Comparison of ENCODE assay signal across 14 cellular contexts in genomic region chr1:119101563-119101962, GRCh38. TPM values are rescaled to one million over a fixed set of nuclear protein-coding genes. Genes with fewer than 3 reads are reported as not detected.
DNase-seq lines count a peak whose midpoint lies in the region; TF ChIP-seq lines count a peak whose summit lies in the region.
"Had no signal": no experiment of that assay in that cellular context is flagged by ENCODE, and none has a peak within 500 bp of the region (broad histone marks: within the 10 kb centered on the region; RNA-seq: fewer than 3 reads in every experiment).

No MANE protein-coding gene starts in this region.

- no peaks in the 10 kb centered on the region for H3K9me3 Mint-ChIP-seq in HFFc6
- H3K9me3 Mint-ChIP-seq in chondrocyte (ENCODE audit: low read depth) = peaks cover 3% of the 10 kb centered on the region
- H3K9me3 Mint-ChIP-seq in activated naive CD4-positive, alpha-beta T cell treated with anti-CD3 and anti-CD28 coated beads for 36 hours = peaks cover 10% of the 10 kb centered on the region
- H3K9me3 Mint-ChIP-seq: activated T-helper 1 cell treated with anti-CD3 and anti-CD28 coated beads, Interleukin-12 subunit alpha, Interleukin-12 subunit beta, Interleukin-2, Interleukin-4 antibody, amounts not matched to agents 30 ng/mL and 10 ng/mL and 1 ng/mL, durations not matched to agents 14 hours and 24 hours and 36 hours; GM23338 had no signal

- H3K9me3 ChIP-seq in thyroid gland = no peaks in the 10 kb centered on the region

- CTCF ChIA-PET in activated naive CD4-positive, alpha-beta T cell treated with anti-CD3 and anti-CD28 coated beads for 36 hours (lab: Charles Lee) = no interaction called here

- no peaks in the 10 kb centered on the region for H3K36me3 ChIP-seq in thyroid gland

- intact Hi-C loops in thyroid gland (cut with DNase I) = no loop called here
- intact Hi-C loops in activated naive CD4-positive, alpha-beta T cell treated with anti-CD3 and anti-CD28 coated beads for 36 hours (cut with micrococcal nuclease) = no loop called here

- TF ChIP-seq CTCF in HFFc6 (IDR thresholded peaks at IDR 0.05) = no peak
- no peak for TF ChIP-seq CTCF in chondrocyte (IDR thresholded peaks at IDR 0.05)
- no peak for TF ChIP-seq CTCF in thyroid gland (IDR thresholded peaks at IDR 0.05)

- H3K4me1 ChIP-seq in thyroid gland = no peaks in the 10 kb centered on the region

- peaks cover 39% of the 10 kb centered on the region for H3K4me1 Mint-ChIP-seq in HFFc6 (ENCODE audit: low read depth)
- peaks cover 49% of the 10 kb centered on the region for H3K4me1 Mint-ChIP-seq in chondrocyte (ENCODE audit: low read depth)
- H3K4me1 Mint-ChIP-seq in activated naive CD4-positive, alpha-beta T cell treated with anti-CD3 and anti-CD28 coated beads for 36 hours (ENCODE audit: low read depth) = no peaks in the 10 kb centered on the region

- no peak overlapping the region for H3K4me3 Mint-ChIP-seq in HFFc6
- H3K4me3 Mint-ChIP-seq in chondrocyte (ENCODE audit: unreplicated experiment) = no peak overlapping the region
- H3K4me3 Mint-ChIP-seq in activated naive CD4-positive, alpha-beta T cell treated with anti-CD3 and anti-CD28 coated beads for 36 hours = no peak overlapping the region
- H3K4me3 Mint-ChIP-seq: activated T-helper 1 cell treated with anti-CD3 and anti-CD28 coated beads, Interleukin-12 subunit alpha, Interleukin-12 subunit beta, Interleukin-2, Interleukin-4 antibody, amounts not matched to agents 30 ng/mL and 10 ng/mL and 1 ng/mL, durations not matched to agents 14 hours and 24 hours and 36 hours; GM23338 had no signal

- no peak overlapping the region for H3K4me3 ChIP-seq in thyroid gland (replicated peaks in 1 of 3)
- H3K4me3 ChIP-seq: GM23338 had no signal

- H3K27me3 Mint-ChIP-seq in HFFc6 (ENCODE audit: insufficient read depth) = no peaks in the 10 kb centered on the region; the same call in 1 of the 2 replicates
- no peaks in the 10 kb centered on the region for H3K27me3 Mint-ChIP-seq in chondrocyte (ENCODE audit: low read depth)
- no peaks in the 10 kb centered on the region for H3K27me3 Mint-ChIP-seq in activated naive CD4-positive, alpha-beta T cell treated with anti-CD3 and anti-CD28 coated beads for 36 hours (ENCODE audit: low read depth)

- H3K36me3 Mint-ChIP-seq in HFFc6 (ENCODE audit: low read depth) (no peaks in the 10 kb centered on the region), chondrocyte (ENCODE audit: low read depth) (no peaks in the 10 kb centered on the region)
- peaks cover 23% of the 10 kb centered on the region for H3K36me3 Mint-ChIP-seq in activated naive CD4-positive, alpha-beta T cell treated with anti-CD3 and anti-CD28 coated beads for 36 hours (ENCODE audit: low read depth)

- H3K27ac Mint-ChIP-seq in HFFc6 = 0 out of 2 replicates have a peak overlapping the region, but pooled peaks have one; percentile 16
- H3K27ac Mint-ChIP-seq in chondrocyte (ENCODE audit: unreplicated experiment) = peak overlapping the region; percentile 93
- H3K27ac Mint-ChIP-seq in activated naive CD4-positive, alpha-beta T cell treated with anti-CD3 and anti-CD28 coated beads for 36 hours = no peak overlapping the region
- H3K27ac Mint-ChIP-seq: activated T-helper 1 cell treated with anti-CD3 and anti-CD28 coated beads, Interleukin-12 subunit alpha, Interleukin-12 subunit beta, Interleukin-2, Interleukin-4 antibody, amounts not matched to agents 30 ng/mL and 10 ng/mL and 1 ng/mL, durations not matched to agents 14 hours and 24 hours and 36 hours; GM23338 had no signal

- no peaks in the 10 kb centered on the region for H3K27me3 ChIP-seq in thyroid gland

- 78 to 79% methylated on average over 1 of the region's 1 CpG for WGBS in thyroid gland, 2 donors

- peak; percentile 37 for DNase-seq in HFFc6
- DNase-seq in chondrocyte (ENCODE audit: low spot score) = no peak
- DNase-seq in iris pigment epithelial cell (ENCODE audit: low read depth) = peak; percentile 97
- DNase-seq in thyroid gland = no peak
- DNase-seq in AML-193 (lab: John Stamatoyannopoulos, UW) = no peak
- DNase-seq in activated naive CD4-positive, alpha-beta T cell treated with anti-CD3 and anti-CD28 coated beads for 36 hours = no peak
- DNase-seq in T-helper 1 cell = no peak
- no peak for DNase-seq in germinal center (ENCODE audit: low spot score)
- DNase-seq: hippocampal formation, NCI-H1436 treated with DMSO at 0.1 percent for 48 hours, SHP77 treated with DMSO at 0.1 percent for 48 hours, small intestine had no signal

- H3K27ac ChIP-seq in thyroid gland = peak overlapping the region in 2 of 3 donors; percentile 24 to 27

- no peak for TF ChIP-seq POLR2A in thyroid gland (IDR thresholded peaks at IDR 0.05)

RNA-seq across cellular contexts. Expression of gene WARS2, which starts 38.9 kb away (rescaled TPM):
- 10 to 100 TPM; 10.5 to 14.8 (median 12.9) TPM for total RNA-seq in HFFc6 (2021; fragmentation: NEBNext Ultra II Directional; extraction: Animal tissue kit (Norgen Biotek cat#: 25700))
- total RNA-seq in chondrocyte = 9.0 to 12.4 TPM (median 9.4 TPM) in 3 replicates
- total RNA-seq in thyroid gland = 10 to 100 TPM; 21.4 to 35.1 (median 26.2) TPM
- 10 to 100 TPM; 28.3 to 30.0 TPM for total RNA-seq in activated naive CD4-positive, alpha-beta T cell treated with anti-CD3 and anti-CD28 coated beads for 36 hours

Comparison
In these comparisons a context has a peak if more than half of its experiments do, and no peak if none do; other contexts are left out.
1. DNase-seq: peak in HFFc6 (single experiment) and iris pigment epithelial cell (single experiment); none in chondrocyte (single experiment), thyroid gland (0 of 2), AML-193 (0 of 2), activated naive CD4-positive, alpha-beta T cell treated with anti-CD3 and anti-CD28 coated beads for 36 hours (single experiment), T-helper 1 cell (0 of 5) and germinal center (single experiment).